8 cellular contexts compared by ENCODE assay signal in genomic region chr19:55259540-55260210, GRCh38. TPM values are rescaled to one million over a fixed set of nuclear protein-coding genes. Genes with fewer than 3 reads are reported as not detected.
DNase-seq lines count a peak whose midpoint lies in the region; ATAC-seq and TF ChIP-seq lines count a peak whose summit lies in the region.

No MANE protein-coding gene starts in this region.

- peak overlapping the region; percentile 79 for H3K4me2 ChIP-seq in DOHH2 (ENCODE audit: low read length)
- H3K4me2 ChIP-seq in neuronal stem cell (ENCODE audit: insufficient read depth, low read length, poor library complexity, severe bottlenecking) = peak overlapping the region; percentile 56

- no peaks in the 10 kb centered on the region for H3K9me2 ChIP-seq in DOHH2 (replicated peaks; ENCODE audit: control insufficient read depth, low read length)

- peak overlapping the region; percentile 98 for H3K23ac ChIP-seq in neuronal stem cell (ENCODE audit: low read depth, low read length, poor library complexity)

- peak overlapping the region; percentile 88 for H2AFZ ChIP-seq in neuronal stem cell (ENCODE audit: low read length)

- peak overlapping the region; percentile 97 for H3K4me3 ChIP-seq in DOHH2 (ENCODE audit: low read length)
- H3K4me3 ChIP-seq in Peyer's patch = peak overlapping the region; percentile 93 to 98 (median 96)
- H3K4me3 ChIP-seq in endocrine pancreas (ENCODE audit: control insufficient read depth, insufficient read depth, low read length) = peak overlapping the region; percentile 30
- peak overlapping the region; percentile 78 to 90 for H3K4me3 ChIP-seq in neuronal stem cell (ENCODE audit: low read length in 2 of 2)

- peak overlapping the region; percentile 70 for H3K18ac ChIP-seq in neuronal stem cell (ENCODE audit: low read length)

- no peak overlapping the region for H3K14ac ChIP-seq in neuronal stem cell (ENCODE audit: low read length)

- H3K27ac ChIP-seq in DOHH2 (ENCODE audit: low read depth, low read length) (peak overlapping the region; percentile 99), Peyer's patch (peak overlapping the region; percentile 95 to 99 (median 96)), neuronal stem cell (replicated peaks; ENCODE audit: low read length) (peak overlapping the region; percentile 98)

- peaks cover 35% of the 10 kb centered on the region for H3K36me3 ChIP-seq in DOHH2 (ENCODE audit: control insufficient read depth, low read length)
- no peaks in the 10 kb centered on the region for H3K36me3 ChIP-seq in Peyer's patch
- H3K36me3 ChIP-seq in endocrine pancreas (ENCODE audit: control insufficient read depth, insufficient read depth, low read length) = no peaks in the 10 kb centered on the region
- peaks cover 0 to 15% of the 10 kb centered on the region in 2 donors for H3K36me3 ChIP-seq in neuronal stem cell (replicated peaks in 1 of 2; ENCODE audit: control insufficient read depth in 2 of 2, insufficient read depth in 2 of 2, low read length in 2 of 2)

- H4K91ac ChIP-seq in neuronal stem cell (ENCODE audit: low read depth, low read length, poor library complexity) = no peak overlapping the region

- peaks cover 42% of the 10 kb centered on the region for H3K79me2 ChIP-seq in DOHH2 (ENCODE audit: control insufficient read depth, low read length)

- TF ChIP-seq CTCF in DOHH2 (IDR thresholded peaks at IDR 0.05; ENCODE audit: low read depth, low read length, poor library complexity, severe bottlenecking) (no peak), Peyer's patch (IDR thresholded peaks at IDR 0.05) (no peak)

- no peaks in the 10 kb centered on the region for H4K20me1 ChIP-seq in DOHH2 (ENCODE audit: control insufficient read depth, insufficient read depth, low read depth, low read length)

- H3K9me3 ChIP-seq in DOHH2 (ENCODE audit: control insufficient read depth, insufficient read depth, low read length) = no peaks in the 10 kb centered on the region
- H3K9me3 ChIP-seq in Peyer's patch = no peaks in the 10 kb centered on the region
- H3K9me3 ChIP-seq in endocrine pancreas (ENCODE audit: control insufficient read depth, low read length) = no peaks in the 10 kb centered on the region
- H3K9me3 ChIP-seq in neuronal stem cell (replicated peaks in 1 of 2; ENCODE audit: control insufficient read depth in 2 of 2, insufficient read depth in 1 of 2, low read depth in 1 of 2, low read length in 2 of 2) = no peaks in the 10 kb centered on the region

- H3F3A ChIP-seq in DOHH2 (ENCODE audit: control insufficient read depth, insufficient read depth) = peaks cover 21% of the 10 kb centered on the region

- no peak overlapping the region for H2BK15ac ChIP-seq in neuronal stem cell (ENCODE audit: low read length)

- TF ChIP-seq POLR2A in Peyer's patch (IDR thresholded peaks at IDR 0.05) = peak in 1 of 2 donors; percentile 71

- H3K27me3 ChIP-seq in DOHH2 (ENCODE audit: control insufficient read depth, low read length) = no peaks in the 10 kb centered on the region
- H3K27me3 ChIP-seq in Peyer's patch = no peaks in the 10 kb centered on the region
- H3K27me3 ChIP-seq in endocrine pancreas (ENCODE audit: control insufficient read depth, insufficient read depth, low read length) = no peaks in the 10 kb centered on the region
- H3K27me3 ChIP-seq in neuronal stem cell (ENCODE audit: control insufficient read depth in 3 of 3, insufficient read depth in 3 of 3, low read depth in 1 of 3, low read length in 3 of 3) = no peaks in the 10 kb centered on the region

- no peak overlapping the region for H4K8ac ChIP-seq in neuronal stem cell (ENCODE audit: low read depth, low read length)

- H2BK12ac ChIP-seq in neuronal stem cell (ENCODE audit: low read length) = no peak overlapping the region

- no CpG with 5 or more reads among the region's 29 CpGs for WGBS in neuronal stem cell (ENCODE audit: extremely low coverage in 2 of 2, insufficient read length in 2 of 2, insufficient replicate concordance in 1 of 2), 2 donors

- DNase-seq in Peyer's patch (peak in 2 of 3 donors; percentile 58 to 60), neuronal stem cell (ENCODE audit: low spot score) (no peak), kidney glomerular epithelial cell (lab: John Stamatoyannopoulos, UW) (no peak), NCI-H187 (lab: John Stamatoyannopoulos, UW) (no peak), NCI-H1092 (lab: John Stamatoyannopoulos, UW) (no peak)

- no peak overlapping the region for H2BK120ac ChIP-seq in neuronal stem cell (ENCODE audit: low read depth, low read length)

- no peak for ATAC-seq in GM21526 (IDR thresholded peaks at IDR 0.05; ENCODE audit: low FRiP score, unreplicated experiment)

- H3K9ac ChIP-seq in endocrine pancreas (ENCODE audit: control insufficient read depth, insufficient read depth, low read length) (peak overlapping the region; percentile 55), neuronal stem cell (ENCODE audit: low read depth, low read length, poor library complexity) (no peak overlapping the region)

- peaks cover 29% of the 10 kb centered on the region for H3K4me1 ChIP-seq in DOHH2 (ENCODE audit: control insufficient read depth, low read length)
- peaks cover 0 to 37% (median 19%) of the 10 kb centered on the region in 4 donors for H3K4me1 ChIP-seq in Peyer's patch
- H3K4me1 ChIP-seq in endocrine pancreas (ENCODE audit: control insufficient read depth, insufficient read depth, low read length) = no peaks in the 10 kb centered on the region
- H3K4me1 ChIP-seq in neuronal stem cell (ENCODE audit: control insufficient read depth in 2 of 2, insufficient read depth in 1 of 2, low read depth in 1 of 2, low read length in 2 of 2) = peaks cover 12 to 17% of the 10 kb centered on the region in 2 donors

- H2BK5ac ChIP-seq in neuronal stem cell (ENCODE audit: low read length) = no peak overlapping the region

- H3K4ac ChIP-seq in neuronal stem cell (ENCODE audit: low read length) = no peak overlapping the region

- peak overlapping the region; percentile 74 for H2AK5ac ChIP-seq in neuronal stem cell (ENCODE audit: low read depth, low read length)

- H3K79me1 ChIP-seq in neuronal stem cell (ENCODE audit: low read depth, low read length) = peaks cover 11% of the 10 kb centered on the region

RNA-seq across cellular contexts. Expression of gene PPP6R1, which starts 0.9 kb away (rescaled TPM):
- total RNA-seq in Peyer's patch = 100 to 1,000 TPM in 2 of 4 donors, 10 to 100 TPM in 2; 71.2 to 123 (median 94.8) TPM
- 33.0 TPM for polyA plus RNA-seq in neuronal stem cell (2013, experiment 1 of 2)
- polyA plus RNA-seq in neuronal stem cell (2013, experiment 2 of 2) = 32.6 TPM

RNA-seq across cellular contexts. Expression of gene HSPBP1, which starts 20.2 kb away (rescaled TPM):
- total RNA-seq in Peyer's patch = 10 to 100 TPM; 14.4 to 38.0 (median 25.6) TPM
- 32.8 TPM for polyA plus RNA-seq in neuronal stem cell (2013, experiment 1 of 2)
- polyA plus RNA-seq in neuronal stem cell (2013, experiment 2 of 2) = 30.1 TPM

RNA-seq across cellular contexts. Expression of gene BRSK1, which starts 24.1 kb away (rescaled TPM):
- total RNA-seq in Peyer's patch = 1 to 10 TPM in 3 of 4 donors, under 1 TPM in 1; 0.35 to 6.6 (median 3.0) TPM
- polyA plus RNA-seq in neuronal stem cell (2013, experiment 1 of 2) = 30.5 TPM
- polyA plus RNA-seq in neuronal stem cell (2013, experiment 2 of 2) = 31.6 TPM

RNA-seq across cellular contexts. Expression of gene TMEM86B, which starts 31.1 kb away (rescaled TPM):
- 10 to 100 TPM in 3 of 4 donors, 1 to 10 TPM in 1; 9.1 to 39.8 (median 15.1) TPM for total RNA-seq in Peyer's patch
- polyA plus RNA-seq in neuronal stem cell (2013, experiment 1 of 2) = 3.0 TPM
- 3.0 TPM for polyA plus RNA-seq in neuronal stem cell (2013, experiment 2 of 2)

RNA-seq across cellular contexts. Expression of gene PTPRH, which starts 50.4 kb away (rescaled TPM):
- 100 to 1,000 TPM in 3 of 4 donors, 10 to 100 TPM in 1; 26.4 to 261 (median 246) TPM for total RNA-seq in Peyer's patch
- polyA plus RNA-seq in neuronal stem cell (2013, experiment 1 of 2) = 0.29 TPM
- 0.17 TPM for polyA plus RNA-seq in neuronal stem cell (2013, experiment 2 of 2)

Comparison
In these comparisons a context has a peak if more than half of its experiments do, and no peak if none do; other contexts are left out.
1. H3K4me3 ChIP-seq: peak in every context shown above with its lines; median percentile 97 in DOHH2; 96 in Peyer's patch; 84 in neuronal stem cell; 30 in endocrine pancreas.
2. DNase-seq: peak in Peyer's patch (2 of 3); none in neuronal stem cell (single experiment), kidney glomerular epithelial cell (single experiment), NCI-H187 (0 of 2) and NCI-H1092 (single experiment).
3. Peak in every context shown above with its lines, with median percentiles within 50 percentile points of each other: H3K27ac ChIP-seq.